In genomic region chr20:33668087-33668790, GRCh38 we compare ENCODE assay signal across 7 cellular contexts. TPM values are rescaled to one million over a fixed set of nuclear protein-coding genes. Genes with fewer than 3 reads are reported as not detected.
DNase-seq lines count a peak whose midpoint lies in the region; ATAC-seq and TF ChIP-seq lines count a peak whose summit lies in the region.

No MANE protein-coding gene starts in this region.

- H3K9me3 Mint-ChIP-seq in activated CD8-positive, alpha-beta T cell treated with anti-CD3 and anti-CD28 coated beads for 36 hours = no peaks in the 10 kb centered on the region

- CTCF ChIA-PET in activated CD8-positive, alpha-beta T cell treated with anti-CD3 and anti-CD28 coated beads for 36 hours (lab: Charles Lee) = interaction anchor here (0.6 to 5.3 kb wide), 35 partner anchors 9 to 445 kb away, joined by 3 to 71 read pairs (median 5); partner anchors contain the start of genes CBFA2T2, CDK5RAP1, PXMP4 and SNTA1

- H3K27me3 Mint-ChIP-seq in activated CD8-positive, alpha-beta T cell treated with anti-CD3 and anti-CD28 coated beads for 36 hours = no peaks in the 10 kb centered on the region

- no peak overlapping the region for H3K9ac ChIP-seq in rectal smooth muscle tissue (ENCODE audit: low read length)

- peak; percentile 31 for ATAC-seq in GM18867 (IDR thresholded peaks at IDR 0.05; ENCODE audit: unreplicated experiment)
- peak; percentile 36 for ATAC-seq in HG03520 (IDR thresholded peaks at IDR 0.05; ENCODE audit: unreplicated experiment)
- peak; percentile 63 for ATAC-seq in activated CD8-positive, alpha-beta T cell treated with anti-CD3 and anti-CD28 coated beads for 36 hours

- H3K4me3 Mint-ChIP-seq in activated CD8-positive, alpha-beta T cell treated with anti-CD3 and anti-CD28 coated beads for 36 hours = peak overlapping the region; percentile 83

- POLR2A ChIA-PET in activated CD8-positive, alpha-beta T cell treated with anti-CD3 and anti-CD28 coated beads for 36 hours (lab: Charles Lee) = interaction anchor here (0.7 to 15.4 kb wide), 13 partner anchors 11 to 252 kb away, joined by 3 to 262 read pairs (median 3); partner anchors contain the start of genes NECAB3, PXMP4, SNTA1 and ZNF341

- H3K27me3 ChIP-seq in rectal smooth muscle tissue (ENCODE audit: control insufficient read depth, insufficient read depth, low read length) = no peaks in the 10 kb centered on the region

- H3K4me1 Mint-ChIP-seq in activated CD8-positive, alpha-beta T cell treated with anti-CD3 and anti-CD28 coated beads for 36 hours (ENCODE audit: low read depth) = peaks cover 32% of the 10 kb centered on the region

- H3K36me3 Mint-ChIP-seq in activated CD8-positive, alpha-beta T cell treated with anti-CD3 and anti-CD28 coated beads for 36 hours (ENCODE audit: low read depth) = peaks cover 10% of the 10 kb centered on the region

- peaks cover 22% of the 10 kb centered on the region for H3K4me1 ChIP-seq in rectal smooth muscle tissue (ENCODE audit: control insufficient read depth, insufficient read depth, low read length)

- no peak for TF ChIP-seq CTCF in activated CD8-positive, alpha-beta T cell treated with anti-CD3 and anti-CD28 coated beads for 36 hours (IDR thresholded peaks at IDR 0.05)
- peak; percentile 82 for TF ChIP-seq CTCF in fibroblast of villous mesenchyme (IDR thresholded peaks at IDR 0.05; ENCODE audit: insufficient read depth, low read depth, low read length)

- intact Hi-C loops in activated CD8-positive, alpha-beta T cell treated with anti-CD3 and anti-CD28 coated beads for 36 hours (cut with micrococcal nuclease) = loop anchor here (5.0 kb wide), 2 partner anchors 64 to 211 kb away; partner anchors contain the start of gene ZNF341

- H3K4me3 ChIP-seq in fibroblast of villous mesenchyme (ENCODE audit: low read depth, low read length) (no peak overlapping the region), rectal smooth muscle tissue (ENCODE audit: low read length) (peak overlapping the region; percentile 79)

- peak; percentile 82 for DNase-seq in activated CD8-positive, alpha-beta T cell treated with anti-CD3 and anti-CD28 coated beads for 36 hours
- DNase-seq in fibroblast of villous mesenchyme (ENCODE audit: low read depth) (no peak), NCI-H1930 (lab: John Stamatoyannopoulos, UW) (no peak), RKO (ENCODE audit: low spot score) (no peak)

- H3K27ac ChIP-seq in rectal smooth muscle tissue (ENCODE audit: low read depth, low read length) = peak overlapping the region; percentile 81

- peaks cover 6% of the 10 kb centered on the region for H3K36me3 ChIP-seq in rectal smooth muscle tissue (ENCODE audit: control insufficient read depth, insufficient read depth, low read length)

- H3K27ac Mint-ChIP-seq in activated CD8-positive, alpha-beta T cell treated with anti-CD3 and anti-CD28 coated beads for 36 hours = peak overlapping the region; percentile 84

RNA-seq across cellular contexts. Expression of gene ACTL10, which starts 1.5 kb away (rescaled TPM):
- 1 to 10 TPM; 2.4 TPM for total RNA-seq in activated CD8-positive, alpha-beta T cell treated with anti-CD3 and anti-CD28 coated beads for 36 hours
- total RNA-seq in fibroblast of villous mesenchyme = 1.7 and 2.6 TPM in 2 replicates

RNA-seq across cellular contexts. Expression of gene NECAB3, which starts 6.0 kb away (rescaled TPM):
- total RNA-seq in activated CD8-positive, alpha-beta T cell treated with anti-CD3 and anti-CD28 coated beads for 36 hours = 10 to 100 TPM; 13.7 to 16.0 TPM
- total RNA-seq in fibroblast of villous mesenchyme = 22.0 and 23.8 TPM in 2 replicates

RNA-seq across cellular contexts. Expression of gene C20orf144, which starts 6.1 kb away (rescaled TPM):
- total RNA-seq in activated CD8-positive, alpha-beta T cell treated with anti-CD3 and anti-CD28 coated beads for 36 hours = under 1 TPM; 0.29 to 0.36 TPM
- under 0.01 and 0.32 TPM in 2 replicates for total RNA-seq in fibroblast of villous mesenchyme

RNA-seq across cellular contexts. Expression of gene E2F1, which starts 17.9 kb away (rescaled TPM):
- total RNA-seq in activated CD8-positive, alpha-beta T cell treated with anti-CD3 and anti-CD28 coated beads for 36 hours = 10 to 100 TPM; 71.2 to 72.0 TPM
- total RNA-seq in fibroblast of villous mesenchyme = 7.1 and 7.3 TPM in 2 replicates

RNA-seq across cellular contexts. Expression of gene PXMP4, which starts 51.9 kb away (rescaled TPM):
- 1 to 10 TPM; 6.9 to 7.3 TPM for total RNA-seq in activated CD8-positive, alpha-beta T cell treated with anti-CD3 and anti-CD28 coated beads for 36 hours
- total RNA-seq in fibroblast of villous mesenchyme = 3.9 and 5.2 TPM in 2 replicates
